In the genomic region with DNA sequence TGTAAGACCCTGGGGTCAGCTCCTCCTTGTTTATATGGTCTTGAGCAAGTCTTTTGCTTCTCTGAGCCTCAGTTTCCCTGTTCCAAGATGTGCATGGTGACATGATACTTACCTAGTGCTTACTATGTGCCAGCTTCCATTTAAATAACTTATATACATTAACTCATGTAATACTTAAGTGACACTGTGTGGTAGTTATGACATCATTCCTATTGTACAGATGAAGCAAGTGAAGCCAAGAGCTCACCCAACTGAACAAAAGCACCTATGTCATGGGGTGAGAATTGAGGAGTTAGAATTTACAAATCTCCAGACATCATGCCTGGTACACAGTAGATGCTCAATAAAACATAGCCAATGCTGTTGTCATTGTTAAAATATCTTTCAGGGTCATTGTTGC, we compare ENCODE assay signal across 26 cellular contexts.
"Had no signal": no experiment of that assay in that cellular context is flagged by ENCODE, and none has a peak within 500 bp of the region (broad histone marks: within the 10 kb centered on the region; RNA-seq: fewer than 3 reads in every experiment).

No MANE protein-coding gene starts in this region.

- H3K9me3 ChIP-seq: suprapubic skin, testis, thoracic aorta, thyroid gland, transverse colon, uterus, vagina had no signal

- H3K4me1 ChIP-seq: stomach, suprapubic skin, testis, thyroid gland, tibial artery, tibial nerve, transverse colon, upper lobe of left lung, upper lobe of right lung, uterus, vagina had no signal

- ATAC-seq: stimulated activated effector memory CD8-positive, alpha-beta T cell treated with anti-CD3 and anti-CD28 coated beads, Interleukin-12 subunit alpha, Interleukin-12 subunit beta, amount 100 ng/mL, for 72 hours; stimulated activated memory B cell treated with anti-CD40 and anti-IgM and Interleukin-4, amounts not matched to agents 10 μg/mL and 1 μg/mL and 100 μg/mL, for 72 hours; stimulated activated naive B cell treated with anti-CD40 and anti-IgM and Interleukin-4, amounts not matched to agents 10 μg/mL and 1 μg/mL and 100 μg/mL, for 72 hours; stimulated activated naive CD8-positive, alpha-beta T cell treated with anti-CD3 and anti-CD28 coated beads, Interleukin-15, amount 100 ng/mL, for 72 hours; stimulated activated naive CD8-positive, alpha-beta T cell treated with anti-CD3 and anti-CD28 coated beads, Interleukin-15, Interleukin-2, amounts not matched to agents 100 U/mL and 50 U/mL, for 24 hours; upper lobe of right lung had no signal

- H3K27me3 ChIP-seq: stomach, suprapubic skin, testis, thyroid gland, tibial artery, tibial nerve, transverse colon, upper lobe of left lung, upper lobe of right lung, uterus, vagina had no signal

- FAIRE-seq: urothelium cell line had no signal

- H3K36me3 ChIP-seq: stomach, suprapubic skin, thoracic aorta, thyroid gland, tibial artery, tibial nerve, transverse colon, upper lobe of left lung, upper lobe of right lung, uterus, vagina had no signal

- H3K27ac ChIP-seq: stomach, suprapubic skin, testis, thoracic aorta, thyroid gland, tibial artery, tibial nerve, transverse colon, upper lobe of left lung, upper lobe of right lung, uterus, vagina had no signal

- DNase-seq: stimulated activated CD4-positive, alpha-beta T cell treated with anti-CD3 and anti-CD28 coated beads, Interleukin-2, amount 100 ng/mL, for 48 hours; stimulated activated CD4-positive, alpha-beta T cell treated with anti-CD3 and anti-CD28 coated beads, Interleukin-4, amount 100 ng/mL, for 1 hour; stimulated activated CD4-positive, alpha-beta T cell treated with anti-CD3 and anti-CD28 coated beads, Interleukin-4, amount 100 ng/mL, for 24 hours; stimulated activated CD4-positive, alpha-beta T cell treated with anti-CD3 and anti-CD28 coated beads, Interleukin-4, amount 100 ng/mL, for 4 hours; stimulated activated CD8-positive, alpha-beta memory T cell treated with anti-CD3 and anti-CD28 coated beads, Interleukin-4, amount 100 ng/mL, for 48 hours; stimulated activated naive B cell treated with anti-CD40 and anti-IgM and Interleukin-4, amounts not matched to agents 10 μg/mL and 1 μg/mL and 100 μg/mL, for 72 hours; stimulated activated naive CD4-positive, alpha-beta T cell; stimulated activated naive CD4-positive, alpha-beta T cell treated with Interleukin-2 at 50 U/mL for 16 hours; stimulated activated naive CD8-positive, alpha-beta T cell treated with anti-CD3 and anti-CD28 coated beads, Interleukin-15, amount 100 ng/mL, for 72 hours; stimulated activated naive CD8-positive, alpha-beta T cell treated with anti-CD3 and anti-CD28 coated beads, Interleukin-15, Interleukin-2, amounts not matched to agents 100 U/mL and 50 U/mL, for 24 hours; stomach; testis; thyroid gland; tibial artery; transverse colon; trophoblast cell; upper lobe of left lung; upper lobe of right lung; uterus had no signal

- H3K4me3 ChIP-seq: stomach, suprapubic skin, testis, thoracic aorta, thyroid gland, tibial artery, tibial nerve, transverse colon, upper lobe of left lung, upper lobe of right lung, uterus, vagina had no signal
